Comparison of ENCODE assay signal across 17 cellular contexts in the genomic region with DNA sequence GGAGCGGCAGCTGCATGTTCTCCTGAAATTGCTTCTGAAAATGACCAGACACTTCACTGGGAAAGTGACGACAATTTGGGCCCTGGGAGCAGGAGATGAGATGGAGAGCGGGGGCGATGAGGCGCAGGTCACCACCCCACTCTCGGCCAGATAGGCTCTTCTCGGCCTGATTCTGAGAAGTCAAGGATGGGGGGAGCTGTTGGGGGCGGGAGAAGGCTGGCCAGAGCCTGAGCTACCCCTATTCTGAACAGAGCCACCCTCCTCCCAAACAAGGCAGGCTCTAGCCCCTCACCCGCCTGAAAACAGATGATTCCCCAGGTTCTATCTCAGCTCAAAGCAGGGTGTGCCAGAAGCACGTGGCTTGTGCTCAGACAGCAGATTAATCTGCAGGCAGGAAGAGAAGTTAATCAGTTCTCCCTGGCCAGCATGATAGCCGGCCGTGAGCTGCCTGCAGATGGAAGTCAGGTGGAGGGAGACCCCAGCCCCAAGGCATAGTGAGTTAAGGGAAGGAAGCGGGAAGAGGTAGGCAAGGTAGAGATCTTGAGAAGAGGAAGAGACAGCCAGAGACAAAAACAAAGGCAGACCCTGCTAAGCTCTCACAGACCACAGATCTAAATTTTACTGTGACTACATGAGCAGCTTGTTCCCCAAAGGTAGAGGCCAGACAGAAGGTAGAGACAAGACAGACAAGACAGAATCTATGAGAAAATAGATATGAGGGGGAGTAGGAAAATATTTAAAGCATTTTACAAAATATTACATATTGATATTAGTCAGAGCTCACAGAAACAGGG. TPM values are rescaled to one million over a fixed set of nuclear protein-coding genes. Genes with fewer than 3 reads are reported as not detected.
A peak's percentile ranks its signal among the peaks of the same experiment; 100 is the strongest.
DNase-seq lines count a peak whose midpoint lies in the region; ATAC-seq and TF ChIP-seq lines count a peak whose summit lies in the region.
"Had no signal": no experiment of that assay in that cellular context is flagged by ENCODE, and none has a peak within 500 bp of the region (broad histone marks: within the 10 kb centered on the region; RNA-seq: fewer than 3 reads in every experiment).

No MANE protein-coding gene starts in this region.

- H3K4me1 ChIP-seq in SK-N-SH (ENCODE audit: control insufficient read depth in 1 of 2, insufficient read depth in 2 of 2, low read depth in 1 of 2, low read length in 1 of 2) = peaks cover 0 to 58% of the 10 kb centered on the region in 2 experiments; a peak in 2 of 4 replicates
- peaks cover 5% of the 10 kb centered on the region for H3K4me1 ChIP-seq in HEK293 (ENCODE audit: control insufficient read depth, insufficient read depth, low read length)
- H3K4me1 ChIP-seq in neuronal stem cell (ENCODE audit: control insufficient read depth in 2 of 2, insufficient read depth in 1 of 2, low read depth in 1 of 2, low read length in 2 of 2) = peaks cover 7 to 13% of the 10 kb centered on the region in 2 donors

- H4K91ac ChIP-seq in neuronal stem cell (ENCODE audit: low read depth, low read length, poor library complexity) = no peak overlapping the region

- POLR2A ChIA-PET in SK-N-SH (lab: Yijun Ruan, JAX) (interaction anchor here (0.7 to 1.6 kb wide), 3 partner anchors 10 to 302 kb away, joined by 3 to 7 read pairs (median 4); a partner anchor contains a TSS), HEK293 (lab: Yijun Ruan, JAX) (no interaction called here)

- H3K27me3 ChIP-seq in SK-N-SH (ENCODE audit: insufficient read depth) = peaks cover 5% of the 10 kb centered on the region; the same call in 1 of the 2 replicates
- peaks cover 0 to 46% (median 0%) of the 10 kb centered on the region in 3 experiments for H3K27me3 ChIP-seq in neuronal stem cell (ENCODE audit: control insufficient read depth in 3 of 3, insufficient read depth in 3 of 3, low read depth in 1 of 3, low read length in 3 of 3)
- H3K27me3 ChIP-seq: cardiac muscle cell had no signal

- H3K79me2 ChIP-seq in SK-N-SH (ENCODE audit: insufficient read depth) = no peaks in the 10 kb centered on the region

- H3K9ac ChIP-seq in SK-N-SH (no peak overlapping the region), neuronal stem cell (ENCODE audit: low read depth, low read length, poor library complexity) (no peak overlapping the region)

- H3K27ac ChIP-seq in SK-N-SH (ENCODE audit: low read depth in 2 of 2, low read length in 1 of 2) (peak overlapping the region in 1 of 2 experiments; percentile 61; a peak in 2 of 4 replicates), HEK293 (ENCODE audit: extremely low read depth, low read depth, low read length) (no peak overlapping the region), neuronal stem cell (replicated peaks; ENCODE audit: low read length) (no peak overlapping the region)
- H3K27ac ChIP-seq: cardiac muscle cell, lower lobe of right lung had no signal

- no peak for TF ChIP-seq CTCF in SK-N-SH (IDR thresholded peaks at IDR 0.05)
- no peak for TF ChIP-seq CTCF in HEK293 (tag by site-specific recombination; IDR thresholded peaks at IDR 0.05)

- H3K4me3 Mint-ChIP-seq in activated T-helper 1 cell treated with anti-CD3 and anti-CD28 coated beads, Interleukin-12 subunit alpha, Interleukin-12 subunit beta, Interleukin-2, Interleukin-4 antibody, amounts not matched to agents 30 ng/mL and 10 ng/mL and 1 ng/mL, durations not matched to agents 14 hours and 24 hours and 36 hours = no peak overlapping the region

- peak overlapping the region; percentile 45 for H3K27ac Mint-ChIP-seq in activated T-helper 1 cell treated with anti-CD3 and anti-CD28 coated beads, Interleukin-12 subunit alpha, Interleukin-12 subunit beta, Interleukin-2, Interleukin-4 antibody, amounts not matched to agents 30 ng/mL and 10 ng/mL and 1 ng/mL, durations not matched to agents 14 hours and 24 hours and 36 hours

- H3K14ac ChIP-seq in neuronal stem cell (ENCODE audit: low read length) = no peak overlapping the region

- DNase-seq in SK-N-SH (peak; percentile 52), neuronal stem cell (ENCODE audit: low spot score) (no peak), HuH-7 (ENCODE audit: low spot score) (no peak)
- DNase-seq in activated T-helper 1 cell treated with anti-CD3 and anti-CD28 coated beads, Interleukin-12 subunit alpha, Interleukin-12 subunit beta, Interleukin-2, Interleukin-4 antibody, amounts not matched to agents 30 ng/mL and 10 ng/mL and 1 ng/mL, durations not matched to agents 14 hours and 24 hours and 36 hours (ENCODE audit: low spot score) = no peak
- DNase-seq: lower lobe of right lung, MM.1S, T1000 had no signal

- H3K4me3 ChIP-seq in SK-N-SH (ENCODE audit: low read depth in 2 of 2, low read length in 1 of 2) (no peak overlapping the region), HEK293 (ENCODE audit: low read depth, low read length) (no peak overlapping the region), neuronal stem cell (ENCODE audit: low read length in 2 of 2) (no peak overlapping the region)
- H3K4me3 ChIP-seq: cardiac muscle cell, lower lobe of right lung had no signal

- no peaks in the 10 kb centered on the region for H3K9me3 Mint-ChIP-seq in activated T-helper 1 cell treated with anti-CD3 and anti-CD28 coated beads, Interleukin-12 subunit alpha, Interleukin-12 subunit beta, Interleukin-2, Interleukin-4 antibody, amounts not matched to agents 30 ng/mL and 10 ng/mL and 1 ng/mL, durations not matched to agents 14 hours and 24 hours and 36 hours

- no peak for TF ChIP-seq RAD21 in SK-N-SH (IDR thresholded peaks at IDR 0.05; ENCODE audit: low read length)

- no peak overlapping the region for H3K4me2 ChIP-seq in SK-N-SH
- H3K4me2 ChIP-seq in neuronal stem cell (ENCODE audit: insufficient read depth, low read length, poor library complexity, severe bottlenecking) = no peak overlapping the region

- TF ChIP-seq EP300 in SK-N-SH (IDR thresholded peaks at IDR 0.05; ENCODE audit: borderline replicate concordance in 1 of 2, low read depth in 1 of 2, low read length in 1 of 2) = peak in 1 of 2 experiments; percentile 50; a peak in 2 of 4 replicates

- H4K8ac ChIP-seq in neuronal stem cell (ENCODE audit: low read depth, low read length) = no peak overlapping the region

- H3K9me3 ChIP-seq in SK-N-SH (no peaks in the 10 kb centered on the region), HEK293 (ENCODE audit: control insufficient read depth, insufficient read depth, low read depth, low read length) (no peaks in the 10 kb centered on the region), neuronal stem cell (replicated peaks in 1 of 2; ENCODE audit: control insufficient read depth in 2 of 2, insufficient read depth in 1 of 2, low read depth in 1 of 2, low read length in 2 of 2) (no peaks in the 10 kb centered on the region)
- H3K9me3 ChIP-seq: lower lobe of right lung had no signal

- no peaks in the 10 kb centered on the region for H4K20me1 ChIP-seq in SK-N-SH (ENCODE audit: insufficient read depth)

- H3K18ac ChIP-seq in neuronal stem cell (ENCODE audit: low read length) = no peak overlapping the region

- H3K36me3 ChIP-seq in SK-N-SH (replicated peaks in 1 of 2; ENCODE audit: control insufficient read depth in 1 of 2, insufficient read depth in 2 of 2, low read length in 1 of 2) (no peaks in the 10 kb centered on the region), HEK293 (ENCODE audit: control insufficient read depth in 2 of 2, insufficient read depth in 1 of 2, low read length in 2 of 2) (no peaks in the 10 kb centered on the region), neuronal stem cell (replicated peaks in 1 of 2; ENCODE audit: control insufficient read depth in 2 of 2, insufficient read depth in 2 of 2, low read length in 2 of 2) (no peaks in the 10 kb centered on the region)
- H3K36me3 ChIP-seq: cardiac muscle cell, lower lobe of right lung had no signal

- no peaks in the 10 kb centered on the region for H3K9me2 ChIP-seq in SK-N-SH

- H2AFZ ChIP-seq in SK-N-SH (ENCODE audit: low read depth) = no peak overlapping the region
- peak overlapping the region; percentile 64 for H2AFZ ChIP-seq in neuronal stem cell (ENCODE audit: low read length)

- H3K79me1 ChIP-seq in neuronal stem cell (ENCODE audit: low read depth, low read length) = no peaks in the 10 kb centered on the region

- H2BK120ac ChIP-seq in neuronal stem cell (ENCODE audit: low read depth, low read length) = no peak overlapping the region

- peaks cover 2% of the 10 kb centered on the region for H3K36me3 Mint-ChIP-seq in activated T-helper 1 cell treated with anti-CD3 and anti-CD28 coated beads, Interleukin-12 subunit alpha, Interleukin-12 subunit beta, Interleukin-2, Interleukin-4 antibody, amounts not matched to agents 30 ng/mL and 10 ng/mL and 1 ng/mL, durations not matched to agents 14 hours and 24 hours and 36 hours (ENCODE audit: low read depth)

- H3K4ac ChIP-seq in neuronal stem cell (ENCODE audit: low read length) = no peak overlapping the region

- CTCF ChIA-PET in SK-N-SH (lab: Yijun Ruan, JAX) (interaction anchor here (0.7 to 10.5 kb wide), 18 partner anchors 11 to 426 kb away, joined by 3 to 101 read pairs (median 4); a partner anchor contains a TSS), HEK293 (lab: Yijun Ruan, JAX) (interaction anchor here (0.8 to 2.6 kb wide), 5 partner anchors 26 to 85 kb away, joined by 4 to 7 read pairs (median 4); a partner anchor contains a TSS)

- H2BK5ac ChIP-seq in neuronal stem cell (ENCODE audit: low read length) = no peak overlapping the region

- H3K4me1 Mint-ChIP-seq in activated T-helper 1 cell treated with anti-CD3 and anti-CD28 coated beads, Interleukin-12 subunit alpha, Interleukin-12 subunit beta, Interleukin-2, Interleukin-4 antibody, amounts not matched to agents 30 ng/mL and 10 ng/mL and 1 ng/mL, durations not matched to agents 14 hours and 24 hours and 36 hours (ENCODE audit: low read depth) = peaks cover 37% of the 10 kb centered on the region

- no peak overlapping the region for H2AK5ac ChIP-seq in neuronal stem cell (ENCODE audit: low read depth, low read length)

- no peaks in the 10 kb centered on the region for H3F3A ChIP-seq in SK-N-SH (replicated peaks; ENCODE audit: insufficient read depth)

- no peak for ATAC-seq in SK-N-SH treated with all-trans-retinoic acid at 6 μM for 48 hours
- no peak for ATAC-seq in GM21367 (IDR thresholded peaks at IDR 0.05; ENCODE audit: unreplicated experiment)
- ATAC-seq in HG03432 (IDR thresholded peaks at IDR 0.05; ENCODE audit: unreplicated experiment) = no peak
- ATAC-seq: esophagus mucosa had no signal

- H3K23ac ChIP-seq in neuronal stem cell (ENCODE audit: low read depth, low read length, poor library complexity) = no peak overlapping the region

- H2BK12ac ChIP-seq in neuronal stem cell (ENCODE audit: low read length) = no peak overlapping the region

- 63% methylated on average over 12 of the region's 13 CpGs for WGBS in SK-N-SH (ENCODE audit: low lambda C conversion rate)
- no CpG with 5 or more reads among the region's 13 CpGs for WGBS in neuronal stem cell (ENCODE audit: extremely low coverage in 2 of 2, insufficient read length in 2 of 2, insufficient replicate concordance in 1 of 2), 2 donors

- no peak overlapping the region for H2BK15ac ChIP-seq in neuronal stem cell (ENCODE audit: low read length)

- intact Hi-C loops in activated T-helper 1 cell treated with anti-CD3 and anti-CD28 coated beads, Interleukin-12 subunit alpha, Interleukin-12 subunit beta, Interleukin-2, Interleukin-4 antibody, amounts not matched to agents 30 ng/mL and 10 ng/mL and 1 ng/mL, durations not matched to agents 14 hours and 24 hours and 36 hours (cut with micrococcal nuclease) = no loop called here

- H3K27me3 Mint-ChIP-seq in activated T-helper 1 cell treated with anti-CD3 and anti-CD28 coated beads, Interleukin-12 subunit alpha, Interleukin-12 subunit beta, Interleukin-2, Interleukin-4 antibody, amounts not matched to agents 30 ng/mL and 10 ng/mL and 1 ng/mL, durations not matched to agents 14 hours and 24 hours and 36 hours (ENCODE audit: insufficient read depth) = peaks cover 5% of the 10 kb centered on the region

RNA-seq across cellular contexts. Expression of a gene that starts 10.9 kb away (rescaled TPM):
- polyA plus RNA-seq in SK-N-SH (2012; rRNA removed) = not detected in 2 replicates
- polyA plus RNA-seq in SK-N-SH (2012; cell fraction: cytosol; rRNA removed) = 0.04 and 0.08 TPM in 2 replicates
- polyA plus RNA-seq in SK-N-SH (2012; cell fraction: nucleus; rRNA removed) = 0.11 TPM in 1 of 2 replicates, not detected in the other
- 0.34 TPM in 1 of 2 replicates, not detected in the other for total RNA-seq in activated T-helper 1 cell treated with anti-CD3 and anti-CD28 coated beads, Interleukin-12 subunit alpha, Interleukin-12 subunit beta, Interleukin-2, Interleukin-4 antibody, amounts not matched to agents 30 ng/mL and 10 ng/mL and 1 ng/mL, durations not matched to agents 14 hours and 24 hours and 36 hours
- 16.3 TPM for polyA plus RNA-seq in neuronal stem cell (2013, experiment 1 of 2)
- polyA plus RNA-seq in neuronal stem cell (2013, experiment 2 of 2) = 16.4 TPM
- total RNA-seq: esophagus mucosa, lower lobe of right lung, osteocyte, RPMI7951 had no signal

RNA-seq across cellular contexts. Expression of a gene that starts 20.9 kb away (rescaled TPM):
- 3.7 and 4.8 TPM in 2 replicates for polyA plus RNA-seq in SK-N-SH (2012; rRNA removed)
- 3.3 and 3.8 TPM in 2 replicates for polyA plus RNA-seq in SK-N-SH (2012; cell fraction: cytosol; rRNA removed)
- 4.0 and 4.7 TPM in 2 replicates for polyA plus RNA-seq in SK-N-SH (2012; cell fraction: nucleus; rRNA removed)
- 10.3 and 11.2 TPM in 2 replicates for total RNA-seq in activated T-helper 1 cell treated with anti-CD3 and anti-CD28 coated beads, Interleukin-12 subunit alpha, Interleukin-12 subunit beta, Interleukin-2, Interleukin-4 antibody, amounts not matched to agents 30 ng/mL and 10 ng/mL and 1 ng/mL, durations not matched to agents 14 hours and 24 hours and 36 hours
- 14.6 TPM for polyA plus RNA-seq in neuronal stem cell (2013, experiment 1 of 2)
- polyA plus RNA-seq in neuronal stem cell (2013, experiment 2 of 2) = 15.1 TPM

RNA-seq across cellular contexts. Expression of a gene that starts 22.7 kb away (rescaled TPM):
- not detected in 2 replicates for polyA plus RNA-seq in SK-N-SH (2012; rRNA removed)
- polyA plus RNA-seq in SK-N-SH (2012; cell fraction: cytosol; rRNA removed) = not detected in 2 replicates
- 0.11 TPM in 1 of 2 replicates, not detected in the other for polyA plus RNA-seq in SK-N-SH (2012; cell fraction: nucleus; rRNA removed)
- 1.1 and 2.6 TPM in 2 replicates for total RNA-seq in activated T-helper 1 cell treated with anti-CD3 and anti-CD28 coated beads, Interleukin-12 subunit alpha, Interleukin-12 subunit beta, Interleukin-2, Interleukin-4 antibody, amounts not matched to agents 30 ng/mL and 10 ng/mL and 1 ng/mL, durations not matched to agents 14 hours and 24 hours and 36 hours
- 0.04 TPM for polyA plus RNA-seq in neuronal stem cell (2013, experiment 1 of 2)
- polyA plus RNA-seq in neuronal stem cell (2013, experiment 2 of 2) = 0.01 TPM
- total RNA-seq: cardiac muscle cell, Daoy, osteocyte, RPMI7951 had no signal
- polyA plus RNA-seq: AG04450 had no signal

RNA-seq across cellular contexts. Expression of a gene that starts 51.4 kb away (rescaled TPM):
- polyA plus RNA-seq in SK-N-SH (2012; rRNA removed) = 6.2 and 8.8 TPM in 2 replicates
- polyA plus RNA-seq in SK-N-SH (2012; cell fraction: cytosol; rRNA removed) = 7.0 and 7.1 TPM in 2 replicates
- 13.4 and 24.8 TPM in 2 replicates for polyA plus RNA-seq in SK-N-SH (2012; cell fraction: nucleus; rRNA removed)
- total RNA-seq in activated T-helper 1 cell treated with anti-CD3 and anti-CD28 coated beads, Interleukin-12 subunit alpha, Interleukin-12 subunit beta, Interleukin-2, Interleukin-4 antibody, amounts not matched to agents 30 ng/mL and 10 ng/mL and 1 ng/mL, durations not matched to agents 14 hours and 24 hours and 36 hours = 70.2 and 71.7 TPM in 2 replicates
- 31.6 TPM for polyA plus RNA-seq in neuronal stem cell (2013, experiment 1 of 2)
- polyA plus RNA-seq in neuronal stem cell (2013, experiment 2 of 2) = 33.0 TPM
